ENCODE assay signal across 1 cellular context in genomic region chr1:9085306-9085940, GRCh38.
TF ChIP-seq lines count a peak whose summit lies in the region.

No MANE protein-coding gene starts in this region.

TF ChIP-seq in GM23338, 12 proteins besides CTCF, POLR2A, EP300 and RAD21:
- no peak for TF ChIP-seq NANOG (IDR thresholded peaks at IDR 0.05; ENCODE audit: borderline replicate concordance)
- no peak for TF ChIP-seq POLR2AphosphoS5 (IDR thresholded peaks at IDR 0.05; ENCODE audit: low read depth)
- TF ChIP-seq EZH2phosphoT487 (IDR thresholded peaks at IDR 0.05; ENCODE audit: unreplicated experiment), result no peak
- no peak for TF ChIP-seq ZNF331 (CRISPR knock-in tag; IDR thresholded peaks at IDR 0.05; ENCODE audit: low read depth)
- TF ChIP-seq ZNF114 (CRISPR knock-in tag; IDR thresholded peaks at IDR 0.05), result no peak
- TF ChIP-seq JUNB (IDR thresholded peaks at IDR 0.05; ENCODE audit: unreplicated experiment), result no peak
- TF ChIP-seq EZH2 (IDR thresholded peaks at IDR 0.05; ENCODE audit: low read depth, unreplicated experiment), result no peak
- TF ChIP-seq, protein P1, sequence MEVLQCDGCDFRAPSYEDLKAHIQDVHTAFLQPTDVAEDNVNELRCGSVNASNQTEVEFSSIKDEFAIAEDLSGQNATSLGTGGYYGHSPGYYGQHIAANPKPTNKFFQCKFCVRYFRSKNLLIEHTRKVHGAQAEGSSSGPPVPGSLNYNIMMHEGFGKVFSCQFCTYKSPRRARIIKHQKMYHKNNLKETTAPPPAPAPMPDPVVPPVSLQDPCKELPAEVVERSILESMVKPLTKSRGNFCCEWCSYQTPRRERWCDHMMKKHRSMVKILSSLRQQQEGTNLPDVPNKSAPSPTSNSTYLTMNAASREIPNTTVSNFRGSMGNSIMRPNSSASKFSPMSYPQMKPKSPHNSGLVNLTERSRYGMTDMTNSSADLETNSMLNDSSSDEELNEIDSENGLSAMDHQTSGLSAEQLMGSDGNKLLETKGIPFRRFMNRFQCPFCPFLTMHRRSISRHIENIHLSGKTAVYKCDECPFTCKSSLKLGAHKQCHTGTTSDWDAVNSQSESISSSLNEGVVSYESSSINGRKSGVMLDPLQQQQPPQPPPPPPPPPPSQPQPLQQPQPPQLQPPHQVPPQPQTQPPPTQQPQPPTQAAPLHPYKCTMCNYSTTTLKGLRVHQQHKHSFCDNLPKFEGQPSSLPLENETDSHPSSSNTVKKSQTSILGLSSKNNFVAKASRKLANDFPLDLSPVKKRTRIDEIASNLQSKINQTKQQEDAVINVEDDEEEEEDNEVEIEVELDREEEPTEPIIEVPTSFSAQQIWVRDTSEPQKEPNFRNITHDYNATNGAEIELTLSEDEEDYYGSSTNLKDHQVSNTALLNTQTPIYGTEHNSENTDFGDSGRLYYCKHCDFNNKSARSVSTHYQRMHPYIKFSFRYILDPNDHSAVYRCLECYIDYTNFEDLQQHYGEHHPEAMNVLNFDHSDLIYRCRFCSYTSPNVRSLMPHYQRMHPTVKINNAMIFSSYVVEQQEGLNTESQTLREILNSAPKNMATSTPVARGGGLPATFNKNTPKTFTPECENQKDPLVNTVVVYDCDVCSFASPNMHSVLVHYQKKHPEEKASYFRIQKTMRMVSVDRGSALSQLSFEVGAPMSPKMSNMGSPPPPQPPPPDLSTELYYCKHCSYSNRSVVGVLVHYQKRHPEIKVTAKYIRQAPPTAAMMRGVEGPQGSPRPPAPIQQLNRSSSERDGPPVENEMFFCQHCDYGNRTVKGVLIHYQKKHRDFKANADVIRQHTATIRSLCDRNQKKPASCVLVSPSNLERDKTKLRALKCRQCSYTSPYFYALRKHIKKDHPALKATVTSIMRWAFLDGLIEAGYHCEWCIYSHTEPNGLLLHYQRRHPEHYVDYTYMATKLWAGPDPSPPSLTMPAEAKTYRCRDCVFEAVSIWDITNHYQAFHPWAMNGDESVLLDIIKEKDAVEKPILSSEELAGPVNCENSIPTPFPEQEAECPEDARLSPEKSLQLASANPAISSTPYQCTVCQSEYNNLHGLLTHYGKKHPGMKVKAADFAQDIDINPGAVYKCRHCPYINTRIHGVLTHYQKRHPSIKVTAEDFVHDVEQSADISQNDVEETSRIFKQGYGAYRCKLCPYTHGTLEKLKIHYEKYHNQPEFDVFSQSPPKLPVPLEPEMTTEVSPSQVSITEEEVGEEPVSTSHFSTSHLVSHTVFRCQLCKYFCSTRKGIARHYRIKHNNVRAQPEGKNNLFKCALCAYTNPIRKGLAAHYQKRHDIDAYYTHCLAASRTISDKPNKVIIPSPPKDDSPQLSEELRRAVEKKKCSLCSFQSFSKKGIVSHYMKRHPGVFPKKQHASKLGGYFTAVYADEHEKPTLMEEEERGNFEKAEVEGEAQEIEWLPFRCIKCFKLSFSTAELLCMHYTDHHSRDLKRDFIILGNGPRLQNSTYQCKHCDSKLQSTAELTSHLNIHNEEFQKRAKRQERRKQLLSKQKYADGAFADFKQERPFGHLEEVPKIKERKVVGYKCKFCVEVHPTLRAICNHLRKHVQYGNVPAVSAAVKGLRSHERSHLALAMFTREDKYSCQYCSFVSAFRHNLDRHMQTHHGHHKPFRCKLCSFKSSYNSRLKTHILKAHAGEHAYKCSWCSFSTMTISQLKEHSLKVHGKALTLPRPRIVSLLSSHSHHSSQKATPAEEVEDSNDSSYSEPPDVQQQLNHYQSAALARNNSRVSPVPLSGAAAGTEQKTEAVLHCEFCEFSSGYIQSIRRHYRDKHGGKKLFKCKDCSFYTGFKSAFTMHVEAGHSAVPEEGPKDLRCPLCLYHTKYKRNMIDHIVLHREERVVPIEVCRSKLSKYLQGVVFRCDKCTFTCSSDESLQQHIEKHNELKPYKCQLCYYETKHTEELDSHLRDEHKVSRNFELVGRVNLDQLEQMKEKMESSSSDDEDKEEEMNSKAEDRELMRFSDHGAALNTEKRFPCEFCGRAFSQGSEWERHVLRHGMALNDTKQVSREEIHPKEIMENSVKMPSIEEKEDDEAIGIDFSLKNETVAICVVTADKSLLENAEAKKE (CRISPR knock-in tag; IDR thresholded peaks at IDR 0.05), result no peak
- TF ChIP-seq, protein P2, sequence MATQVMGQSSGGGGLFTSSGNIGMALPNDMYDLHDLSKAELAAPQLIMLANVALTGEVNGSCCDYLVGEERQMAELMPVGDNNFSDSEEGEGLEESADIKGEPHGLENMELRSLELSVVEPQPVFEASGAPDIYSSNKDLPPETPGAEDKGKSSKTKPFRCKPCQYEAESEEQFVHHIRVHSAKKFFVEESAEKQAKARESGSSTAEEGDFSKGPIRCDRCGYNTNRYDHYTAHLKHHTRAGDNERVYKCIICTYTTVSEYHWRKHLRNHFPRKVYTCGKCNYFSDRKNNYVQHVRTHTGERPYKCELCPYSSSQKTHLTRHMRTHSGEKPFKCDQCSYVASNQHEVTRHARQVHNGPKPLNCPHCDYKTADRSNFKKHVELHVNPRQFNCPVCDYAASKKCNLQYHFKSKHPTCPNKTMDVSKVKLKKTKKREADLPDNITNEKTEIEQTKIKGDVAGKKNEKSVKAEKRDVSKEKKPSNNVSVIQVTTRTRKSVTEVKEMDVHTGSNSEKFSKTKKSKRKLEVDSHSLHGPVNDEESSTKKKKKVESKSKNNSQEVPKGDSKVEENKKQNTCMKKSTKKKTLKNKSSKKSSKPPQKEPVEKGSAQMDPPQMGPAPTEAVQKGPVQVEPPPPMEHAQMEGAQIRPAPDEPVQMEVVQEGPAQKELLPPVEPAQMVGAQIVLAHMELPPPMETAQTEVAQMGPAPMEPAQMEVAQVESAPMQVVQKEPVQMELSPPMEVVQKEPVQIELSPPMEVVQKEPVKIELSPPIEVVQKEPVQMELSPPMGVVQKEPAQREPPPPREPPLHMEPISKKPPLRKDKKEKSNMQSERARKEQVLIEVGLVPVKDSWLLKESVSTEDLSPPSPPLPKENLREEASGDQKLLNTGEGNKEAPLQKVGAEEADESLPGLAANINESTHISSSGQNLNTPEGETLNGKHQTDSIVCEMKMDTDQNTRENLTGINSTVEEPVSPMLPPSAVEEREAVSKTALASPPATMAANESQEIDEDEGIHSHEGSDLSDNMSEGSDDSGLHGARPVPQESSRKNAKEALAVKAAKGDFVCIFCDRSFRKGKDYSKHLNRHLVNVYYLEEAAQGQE (IDR thresholded peaks at IDR 0.05; ENCODE audit: unreplicated experiment), result no peak
- TF ChIP-seq, protein P3, sequence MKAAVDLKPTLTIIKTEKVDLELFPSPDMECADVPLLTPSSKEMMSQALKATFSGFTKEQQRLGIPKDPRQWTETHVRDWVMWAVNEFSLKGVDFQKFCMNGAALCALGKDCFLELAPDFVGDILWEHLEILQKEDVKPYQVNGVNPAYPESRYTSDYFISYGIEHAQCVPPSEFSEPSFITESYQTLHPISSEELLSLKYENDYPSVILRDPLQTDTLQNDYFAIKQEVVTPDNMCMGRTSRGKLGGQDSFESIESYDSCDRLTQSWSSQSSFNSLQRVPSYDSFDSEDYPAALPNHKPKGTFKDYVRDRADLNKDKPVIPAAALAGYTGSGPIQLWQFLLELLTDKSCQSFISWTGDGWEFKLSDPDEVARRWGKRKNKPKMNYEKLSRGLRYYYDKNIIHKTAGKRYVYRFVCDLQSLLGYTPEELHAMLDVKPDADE (IDR thresholded peaks at IDR 0.05), result no peak
- TF ChIP-seq STAT1 (IDR thresholded peaks at IDR 0.05; ENCODE audit: unreplicated experiment), result no peak
- TF ChIP-seq CREB1 (CRISPR knock-in tag; IDR thresholded peaks at IDR 0.05; ENCODE audit: low read depth), result no peak
